1 cellular context compared by ENCODE assay signal in the genomic region with DNA sequence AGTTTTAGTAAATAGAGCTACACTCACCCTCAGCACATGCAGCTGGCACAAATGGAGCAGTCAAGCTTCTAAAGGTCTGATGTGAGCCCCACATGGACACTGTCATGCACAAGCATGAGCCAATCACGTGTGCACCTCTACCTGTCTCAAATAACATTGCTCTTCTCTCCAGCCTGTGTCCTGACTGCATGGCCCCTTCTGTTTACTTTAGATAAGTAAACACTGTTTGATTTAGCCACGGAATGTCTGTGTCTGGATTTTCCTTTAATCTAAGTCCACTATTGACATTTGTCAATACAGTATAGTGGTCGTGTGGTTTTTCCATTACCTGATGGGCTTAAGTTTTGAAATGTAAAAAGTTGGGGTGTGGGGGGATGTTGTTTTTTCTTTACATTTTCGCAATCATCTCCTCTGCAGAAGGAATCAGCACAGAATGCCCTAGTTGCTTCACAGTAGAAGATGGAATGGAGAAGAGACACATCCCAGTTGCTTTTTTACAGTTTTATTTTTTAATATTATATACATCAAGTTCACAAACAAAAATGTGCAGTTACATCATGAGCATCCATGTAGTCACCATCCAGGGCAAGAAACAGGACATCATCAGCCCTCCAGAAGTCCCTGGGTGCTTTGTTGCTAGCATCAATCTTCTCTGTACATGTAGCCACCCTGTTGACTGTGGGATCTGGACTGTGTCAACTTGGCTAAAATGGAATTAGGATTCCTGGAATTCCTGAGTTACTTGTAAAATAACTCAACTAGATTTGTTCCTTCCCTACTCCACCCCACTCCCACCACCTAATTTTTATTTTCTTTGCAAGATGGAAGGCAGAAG.
TF ChIP-seq lines count a peak whose summit lies in the region.

No MANE protein-coding gene starts in this region.

TF ChIP-seq in HepG2, 621 proteins besides CTCF, POLR2A, EP300 and RAD21 (continued from another document and continues in another):
- TF ChIP-seq, protein P1, sequence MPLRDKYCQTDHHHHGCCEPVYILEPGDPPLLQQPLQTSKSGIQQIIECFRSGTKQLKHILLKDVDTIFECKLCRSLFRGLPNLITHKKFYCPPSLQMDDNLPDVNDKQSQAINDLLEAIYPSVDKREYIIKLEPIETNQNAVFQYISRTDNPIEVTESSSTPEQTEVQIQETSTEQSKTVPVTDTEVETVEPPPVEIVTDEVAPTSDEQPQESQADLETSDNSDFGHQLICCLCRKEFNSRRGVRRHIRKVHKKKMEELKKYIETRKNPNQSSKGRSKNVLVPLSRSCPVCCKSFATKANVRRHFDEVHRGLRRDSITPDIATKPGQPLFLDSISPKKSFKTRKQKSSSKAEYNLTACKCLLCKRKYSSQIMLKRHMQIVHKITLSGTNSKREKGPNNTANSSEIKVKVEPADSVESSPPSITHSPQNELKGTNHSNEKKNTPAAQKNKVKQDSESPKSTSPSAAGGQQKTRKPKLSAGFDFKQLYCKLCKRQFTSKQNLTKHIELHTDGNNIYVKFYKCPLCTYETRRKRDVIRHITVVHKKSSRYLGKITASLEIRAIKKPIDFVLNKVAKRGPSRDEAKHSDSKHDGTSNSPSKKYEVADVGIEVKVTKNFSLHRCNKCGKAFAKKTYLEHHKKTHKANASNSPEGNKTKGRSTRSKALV (CRISPR knock-in tag; IDR thresholded peaks at IDR 0.05), result 0 out of 2 replicates have a peak, but pooled peaks have one; percentile 47
- TF ChIP-seq ZNF660 (CRISPR knock-in tag; IDR thresholded peaks at IDR 0.05; ENCODE audit: borderline replicate concordance, low read depth), result no peak
- TF ChIP-seq BHLHE40 (IDR thresholded peaks at IDR 0.05; ENCODE audit: low read length), result peak; percentile 92
- TF ChIP-seq MXD4 (CRISPR knock-in tag; IDR thresholded peaks at IDR 0.05), result peak; percentile 53; the same call in 1 of the 2 replicates
- peak; percentile 55; the same call in 1 of the 2 replicates for TF ChIP-seq SP4 (CRISPR knock-in tag; IDR thresholded peaks at IDR 0.05)
- peak; percentile 98 for TF ChIP-seq SIX4 (CRISPR knock-in tag; IDR thresholded peaks at IDR 0.05)
- TF ChIP-seq, protein P2, sequence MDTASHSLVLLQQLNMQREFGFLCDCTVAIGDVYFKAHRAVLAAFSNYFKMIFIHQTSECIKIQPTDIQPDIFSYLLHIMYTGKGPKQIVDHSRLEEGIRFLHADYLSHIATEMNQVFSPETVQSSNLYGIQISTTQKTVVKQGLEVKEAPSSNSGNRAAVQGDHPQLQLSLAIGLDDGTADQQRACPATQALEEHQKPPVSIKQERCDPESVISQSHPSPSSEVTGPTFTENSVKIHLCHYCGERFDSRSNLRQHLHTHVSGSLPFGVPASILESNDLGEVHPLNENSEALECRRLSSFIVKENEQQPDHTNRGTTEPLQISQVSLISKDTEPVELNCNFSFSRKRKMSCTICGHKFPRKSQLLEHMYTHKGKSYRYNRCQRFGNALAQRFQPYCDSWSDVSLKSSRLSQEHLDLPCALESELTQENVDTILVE (CRISPR knock-in tag; IDR thresholded peaks at IDR 0.05), result peak; percentile 86
- TF ChIP-seq GTF2F1 (IDR thresholded peaks at IDR 0.05; ENCODE audit: low read length), result no peak
- TF ChIP-seq ZSCAN25 (CRISPR knock-in tag; IDR thresholded peaks at IDR 0.05), result no peak; the same call in 1 of the 2 replicates
- TF ChIP-seq ZNF614 (CRISPR knock-in tag; IDR thresholded peaks at IDR 0.05; ENCODE audit: borderline replicate concordance), result peak; percentile 84
- no peak for TF ChIP-seq MBD4 (IDR thresholded peaks at IDR 0.05; ENCODE audit: borderline replicate concordance, low read length)
- TF ChIP-seq GABPA (IDR thresholded peaks at IDR 0.05; ENCODE audit: low read depth, low read length), result no peak
- peak; percentile 41; the same call in 1 of the 2 replicates for TF ChIP-seq GABPA (CRISPR knock-in tag; IDR thresholded peaks at IDR 0.05; ENCODE audit: low read depth)
- TF ChIP-seq ZNF101 (CRISPR knock-in tag; IDR thresholded peaks at IDR 0.05; ENCODE audit: borderline replicate concordance, low read depth), result no peak
- no peak for TF ChIP-seq ZNF451 (CRISPR knock-in tag; IDR thresholded peaks at IDR 0.05)
- TF ChIP-seq, protein P3, sequence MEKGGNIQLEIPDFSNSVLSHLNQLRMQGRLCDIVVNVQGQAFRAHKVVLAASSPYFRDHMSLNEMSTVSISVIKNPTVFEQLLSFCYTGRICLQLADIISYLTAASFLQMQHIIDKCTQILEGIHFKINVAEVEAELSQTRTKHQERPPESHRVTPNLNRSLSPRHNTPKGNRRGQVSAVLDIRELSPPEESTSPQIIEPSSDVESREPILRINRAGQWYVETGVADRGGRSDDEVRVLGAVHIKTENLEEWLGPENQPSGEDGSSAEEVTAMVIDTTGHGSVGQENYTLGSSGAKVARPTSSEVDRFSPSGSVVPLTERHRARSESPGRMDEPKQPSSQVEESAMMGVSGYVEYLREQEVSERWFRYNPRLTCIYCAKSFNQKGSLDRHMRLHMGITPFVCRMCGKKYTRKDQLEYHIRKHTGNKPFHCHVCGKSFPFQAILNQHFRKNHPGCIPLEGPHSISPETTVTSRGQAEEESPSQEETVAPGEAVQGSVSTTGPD (CRISPR knock-in tag; IDR thresholded peaks at IDR 0.05), result peak; percentile 41; the same call in 1 of the 2 replicates
- peak; percentile 93 for TF ChIP-seq SMYD3 (CRISPR knock-in tag; IDR thresholded peaks at IDR 0.05)
- peak; percentile 47; the same call in 1 of the 2 replicates for TF ChIP-seq SPEN (CRISPR knock-in tag; IDR thresholded peaks at IDR 0.05; ENCODE audit: low read depth)
- TF ChIP-seq ATM (IDR thresholded peaks at IDR 0.05; ENCODE audit: borderline replicate concordance), result no peak
- peak; percentile 85 for TF ChIP-seq ZMYM4 (CRISPR knock-in tag; IDR thresholded peaks at IDR 0.05)
- TF ChIP-seq JUNB (CRISPR knock-in tag; IDR thresholded peaks at IDR 0.05; ENCODE audit: borderline replicate concordance), result peak; percentile 57; the same call in 1 of the 2 replicates
- 0 out of 2 replicates have a peak, but pooled peaks have one; percentile 22 for TF ChIP-seq ZBTB38 (CRISPR knock-in tag; IDR thresholded peaks at IDR 0.05)
- TF ChIP-seq FOSL2 (CRISPR knock-in tag; IDR thresholded peaks at IDR 0.05), result peak; percentile 92
- TF ChIP-seq, protein P4, sequence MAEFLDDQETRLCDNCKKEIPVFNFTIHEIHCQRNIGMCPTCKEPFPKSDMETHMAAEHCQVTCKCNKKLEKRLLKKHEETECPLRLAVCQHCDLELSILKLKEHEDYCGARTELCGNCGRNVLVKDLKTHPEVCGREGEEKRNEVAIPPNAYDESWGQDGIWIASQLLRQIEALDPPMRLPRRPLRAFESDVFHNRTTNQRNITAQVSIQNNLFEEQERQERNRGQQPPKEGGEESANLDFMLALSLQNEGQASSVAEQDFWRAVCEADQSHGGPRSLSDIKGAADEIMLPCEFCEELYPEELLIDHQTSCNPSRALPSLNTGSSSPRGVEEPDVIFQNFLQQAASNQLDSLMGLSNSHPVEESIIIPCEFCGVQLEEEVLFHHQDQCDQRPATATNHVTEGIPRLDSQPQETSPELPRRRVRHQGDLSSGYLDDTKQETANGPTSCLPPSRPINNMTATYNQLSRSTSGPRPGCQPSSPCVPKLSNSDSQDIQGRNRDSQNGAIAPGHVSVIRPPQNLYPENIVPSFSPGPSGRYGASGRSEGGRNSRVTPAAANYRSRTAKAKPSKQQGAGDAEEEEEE (CRISPR knock-in tag; IDR thresholded peaks at IDR 0.05; ENCODE audit: borderline replicate concordance), result peak; percentile 36; the same call in 1 of the 2 replicates
- TF ChIP-seq, protein P5, sequence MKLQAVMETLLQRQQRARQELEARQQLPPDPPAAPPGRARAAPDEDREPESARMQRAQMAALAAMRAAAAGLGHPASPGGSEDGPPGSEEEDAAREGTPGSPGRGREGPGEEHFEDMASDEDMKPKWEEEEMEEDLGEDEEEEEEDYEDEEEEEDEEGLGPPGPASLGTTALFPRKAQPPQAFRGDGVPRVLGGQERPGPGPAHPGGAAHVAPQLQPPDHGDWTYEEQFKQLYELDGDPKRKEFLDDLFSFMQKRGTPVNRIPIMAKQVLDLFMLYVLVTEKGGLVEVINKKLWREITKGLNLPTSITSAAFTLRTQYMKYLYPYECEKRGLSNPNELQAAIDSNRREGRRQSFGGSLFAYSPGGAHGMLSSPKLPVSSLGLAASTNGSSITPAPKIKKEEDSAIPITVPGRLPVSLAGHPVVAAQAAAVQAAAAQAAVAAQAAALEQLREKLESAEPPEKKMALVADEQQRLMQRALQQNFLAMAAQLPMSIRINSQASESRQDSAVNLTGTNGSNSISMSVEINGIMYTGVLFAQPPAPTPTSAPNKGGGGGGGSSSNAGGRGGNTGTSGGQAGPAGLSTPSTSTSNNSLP (IDR thresholded peaks at IDR 0.05; ENCODE audit: low read depth, low read length), result peak; percentile 99
- TF ChIP-seq ETV5 (CRISPR knock-in tag; IDR thresholded peaks at IDR 0.05; ENCODE audit: borderline replicate concordance), result peak; percentile 61; the same call in 1 of the 2 replicates
- no peak for TF ChIP-seq CHD4 (IDR thresholded peaks at IDR 0.05; ENCODE audit: borderline replicate concordance, low read length)
- TF ChIP-seq MIER2 (CRISPR knock-in tag; IDR thresholded peaks at IDR 0.05), result 0 out of 2 replicates have a peak, but pooled peaks have one; percentile 54
- TF ChIP-seq ZNF382 (CRISPR knock-in tag; IDR thresholded peaks at IDR 0.05; ENCODE audit: borderline replicate concordance), result no peak
- peak; percentile 99 for TF ChIP-seq CBFB (CRISPR knock-in tag; IDR thresholded peaks at IDR 0.05)
- no peak for TF ChIP-seq NFRKB (IDR thresholded peaks at IDR 0.05)
- peak; percentile 81 for TF ChIP-seq ZFP1 (CRISPR knock-in tag; IDR thresholded peaks at IDR 0.05)
- peak; percentile 84; the same call in 1 of the 2 replicates for TF ChIP-seq ZBTB7A (CRISPR knock-in tag; IDR thresholded peaks at IDR 0.05)
- TF ChIP-seq, protein P6, sequence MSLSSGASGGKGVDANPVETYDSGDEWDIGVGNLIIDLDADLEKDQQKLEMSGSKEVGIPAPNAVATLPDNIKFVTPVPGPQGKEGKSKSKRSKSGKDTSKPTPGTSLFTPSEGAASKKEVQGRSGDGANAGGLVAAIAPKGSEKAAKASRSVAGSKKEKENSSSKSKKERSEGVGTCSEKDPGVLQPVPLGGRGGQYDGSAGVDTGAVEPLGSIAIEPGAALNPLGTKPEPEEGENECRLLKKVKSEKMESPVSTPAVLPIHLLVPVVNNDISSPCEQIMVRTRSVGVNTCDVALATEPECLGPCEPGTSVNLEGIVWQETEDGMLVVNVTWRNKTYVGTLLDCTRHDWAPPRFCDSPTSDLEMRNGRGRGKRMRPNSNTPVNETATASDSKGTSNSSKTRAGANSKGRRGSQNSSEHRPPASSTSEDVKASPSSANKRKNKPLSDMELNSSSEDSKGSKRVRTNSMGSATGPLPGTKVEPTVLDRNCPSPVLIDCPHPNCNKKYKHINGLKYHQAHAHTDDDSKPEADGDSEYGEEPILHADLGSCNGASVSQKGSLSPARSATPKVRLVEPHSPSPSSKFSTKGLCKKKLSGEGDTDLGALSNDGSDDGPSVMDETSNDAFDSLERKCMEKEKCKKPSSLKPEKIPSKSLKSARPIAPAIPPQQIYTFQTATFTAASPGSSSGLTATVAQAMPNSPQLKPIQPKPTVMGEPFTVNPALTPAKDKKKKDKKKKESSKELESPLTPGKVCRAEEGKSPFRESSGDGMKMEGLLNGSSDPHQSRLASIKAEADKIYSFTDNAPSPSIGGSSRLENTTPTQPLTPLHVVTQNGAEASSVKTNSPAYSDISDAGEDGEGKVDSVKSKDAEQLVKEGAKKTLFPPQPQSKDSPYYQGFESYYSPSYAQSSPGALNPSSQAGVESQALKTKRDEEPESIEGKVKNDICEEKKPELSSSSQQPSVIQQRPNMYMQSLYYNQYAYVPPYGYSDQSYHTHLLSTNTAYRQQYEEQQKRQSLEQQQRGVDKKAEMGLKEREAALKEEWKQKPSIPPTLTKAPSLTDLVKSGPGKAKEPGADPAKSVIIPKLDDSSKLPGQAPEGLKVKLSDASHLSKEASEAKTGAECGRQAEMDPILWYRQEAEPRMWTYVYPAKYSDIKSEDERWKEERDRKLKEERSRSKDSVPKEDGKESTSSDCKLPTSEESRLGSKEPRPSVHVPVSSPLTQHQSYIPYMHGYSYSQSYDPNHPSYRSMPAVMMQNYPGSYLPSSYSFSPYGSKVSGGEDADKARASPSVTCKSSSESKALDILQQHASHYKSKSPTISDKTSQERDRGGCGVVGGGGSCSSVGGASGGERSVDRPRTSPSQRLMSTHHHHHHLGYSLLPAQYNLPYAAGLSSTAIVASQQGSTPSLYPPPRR (CRISPR knock-in tag; IDR thresholded peaks at IDR 0.05; ENCODE audit: borderline replicate concordance), result peak; percentile 99
- TF ChIP-seq ZEB1 (IDR thresholded peaks at IDR 0.05; ENCODE audit: insufficient replicate concordance, low read depth), result peak; percentile 65
- peak; percentile 81 for TF ChIP-seq CEBPG (CRISPR knock-in tag; IDR thresholded peaks at IDR 0.05)
- TF ChIP-seq ZFP41 (CRISPR knock-in tag; IDR thresholded peaks at IDR 0.05; ENCODE audit: borderline replicate concordance), result no peak
- no peak for TF ChIP-seq REXO4 (CRISPR knock-in tag; IDR thresholded peaks at IDR 0.05; ENCODE audit: borderline replicate concordance)
- TF ChIP-seq, protein P7, sequence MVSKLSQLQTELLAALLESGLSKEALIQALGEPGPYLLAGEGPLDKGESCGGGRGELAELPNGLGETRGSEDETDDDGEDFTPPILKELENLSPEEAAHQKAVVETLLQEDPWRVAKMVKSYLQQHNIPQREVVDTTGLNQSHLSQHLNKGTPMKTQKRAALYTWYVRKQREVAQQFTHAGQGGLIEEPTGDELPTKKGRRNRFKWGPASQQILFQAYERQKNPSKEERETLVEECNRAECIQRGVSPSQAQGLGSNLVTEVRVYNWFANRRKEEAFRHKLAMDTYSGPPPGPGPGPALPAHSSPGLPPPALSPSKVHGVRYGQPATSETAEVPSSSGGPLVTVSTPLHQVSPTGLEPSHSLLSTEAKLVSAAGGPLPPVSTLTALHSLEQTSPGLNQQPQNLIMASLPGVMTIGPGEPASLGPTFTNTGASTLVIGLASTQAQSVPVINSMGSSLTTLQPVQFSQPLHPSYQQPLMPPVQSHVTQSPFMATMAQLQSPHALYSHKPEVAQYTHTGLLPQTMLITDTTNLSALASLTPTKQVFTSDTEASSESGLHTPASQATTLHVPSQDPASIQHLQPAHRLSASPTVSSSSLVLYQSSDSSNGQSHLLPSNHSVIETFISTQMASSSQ (IDR thresholded peaks at IDR 0.05; ENCODE audit: low read depth), result peak; percentile 75
- TF ChIP-seq, protein P7 (CRISPR knock-in tag; IDR thresholded peaks at IDR 0.05; ENCODE audit: borderline replicate concordance), result peak; percentile 87
- TF ChIP-seq, protein P8, sequence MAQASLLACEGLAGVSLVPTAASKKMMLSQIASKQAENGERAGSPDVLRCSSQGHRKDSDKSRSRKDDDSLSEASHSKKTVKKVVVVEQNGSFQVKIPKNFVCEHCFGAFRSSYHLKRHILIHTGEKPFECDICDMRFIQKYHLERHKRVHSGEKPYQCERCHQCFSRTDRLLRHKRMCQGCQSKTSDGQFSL (CRISPR knock-in tag; IDR thresholded peaks at IDR 0.05), result no peak
